Comparison of ENCODE assay signal across 13 cellular contexts in genomic region chr3:106635271-106635670, GRCh38.
DNase-seq lines count a peak whose midpoint lies in the region; ATAC-seq and TF ChIP-seq lines count a peak whose summit lies in the region.
"Had no signal": no experiment of that assay in that cellular context is flagged by ENCODE, and none has a peak within 500 bp of the region (broad histone marks: within the 10 kb centered on the region; RNA-seq: fewer than 3 reads in every experiment).

No MANE protein-coding gene starts in this region.

- no peaks in the 10 kb centered on the region for H3K79me2 ChIP-seq in mammary epithelial cell (ENCODE audit: insufficient read depth, low read length)

- peak overlapping the region; percentile 74 for H3K27ac ChIP-seq in A673 (ENCODE audit: low read depth, low read length, poor library complexity, severe bottlenecking)
- peak overlapping the region; percentile 69 for H3K27ac ChIP-seq in mammary epithelial cell (ENCODE audit: insufficient read depth, low read depth, low read length)

- DNase-seq in A673 (ENCODE audit: low spot score) = peak; percentile 59
- peak; percentile 67 for DNase-seq in HS-27A (ENCODE audit: low read depth)
- peak; percentile 90 for DNase-seq in mammary epithelial cell
- DNase-seq in OCI-M2 (lab: John Stamatoyannopoulos, UW; ENCODE audit: unreplicated experiment) = no peak
- DNase-seq in activated T-cell treated with anti-CD3 and anti-CD28 coated beads, Interleukin-2, amount 50 U/mL, for 1 hour = no peak
- DNase-seq: activated effector memory CD4-positive, alpha-beta T cell treated with anti-CD3 and anti-CD28 coated beads, Interleukin-2, amount 50 U/mL, for 16 hours; CD4-positive, CD25-positive, alpha-beta regulatory T cell; NCI-H2107; right cardiac atrium; stimulated activated naive CD4-positive, alpha-beta T cell had no signal

- ATAC-seq in GM18909 (IDR thresholded peaks at IDR 0.05; ENCODE audit: poor library complexity, unreplicated experiment) (peak; percentile 65), GM21529 (IDR thresholded peaks at IDR 0.05; ENCODE audit: unreplicated experiment) (no peak), HG03045 (IDR thresholded peaks at IDR 0.05; ENCODE audit: unreplicated experiment) (no peak)
- ATAC-seq: right cardiac atrium had no signal

- no peak overlapping the region for H3K4me3 ChIP-seq in A673 (ENCODE audit: low read depth, low read length, poor library complexity, severe bottlenecking)
- no peak overlapping the region for H3K4me3 ChIP-seq in mammary epithelial cell (replicated peaks in 1 of 3; ENCODE audit: insufficient read depth in 1 of 3, low read depth in 2 of 3, low read length in 3 of 3)

- CTCF ChIA-PET in A673 (lab: Charles Lee) = no interaction called here
- CTCF ChIA-PET in mammary epithelial cell (lab: Charles Lee; ENCODE audit: low non-redundant PET) = no interaction called here

- POLR2A ChIA-PET in A673 (lab: Charles Lee; ENCODE audit: low non-redundant PET) = no interaction called here

- H3K27me3 ChIP-seq in A673 (replicated peaks; ENCODE audit: insufficient read depth, low read depth, low read length, poor library complexity) (no peaks in the 10 kb centered on the region), mammary epithelial cell (ENCODE audit: insufficient read depth, low read length) (no peaks in the 10 kb centered on the region)

- no peak overlapping the region for H3K9ac ChIP-seq in mammary epithelial cell (ENCODE audit: insufficient read depth, low read length)

- peak overlapping the region; percentile 52 for H3K4me2 ChIP-seq in mammary epithelial cell (ENCODE audit: insufficient read depth, low read depth, low read length)

- BruUV-seq in A673 (replicated peaks; lab: Mats Ljungman, UMichigan) = no TSS peak
- BruUV-seq in mammary epithelial cell (replicated peaks; lab: Mats Ljungman, UMichigan) = no TSS peak

- H3K4me1 ChIP-seq in A673 (ENCODE audit: insufficient read depth, low read length, poor library complexity, severe bottlenecking) = peaks cover 33% of the 10 kb centered on the region
- H3K4me1 ChIP-seq in mammary epithelial cell (ENCODE audit: insufficient read depth, low read length) = peaks cover 13% of the 10 kb centered on the region

- no peaks in the 10 kb centered on the region for H4K20me1 ChIP-seq in mammary epithelial cell (ENCODE audit: insufficient read depth, low read length)

- in situ Hi-C loops in mammary epithelial cell (cut with MboI; ENCODE audit: low sequenced_read_pairs in 2 of 2) = loop anchor here (25.0 kb wide), 2 partner anchors 202 to 427 kb away; no protein-coding TSS in a partner anchor

- dilution Hi-C loops in mammary epithelial cell (cut with HindIII; ENCODE audit: low sequenced_read_pairs) = no loop called here

- intact Hi-C loops in A673 (cut with micrococcal nuclease; ENCODE audit: unreplicated experiment) (loop anchor here (2.0 kb wide), 1 partner anchor 76 kb away; no protein-coding TSS in a partner anchor), mammary epithelial cell (cut with micrococcal nuclease) (loop anchor here (1.0 to 2.0 kb wide), 3 partner anchors 54 to 130 kb away; no protein-coding TSS in a partner anchor)

- TF ChIP-seq CTCF in A673 (conservative IDR thresholded peaks at IDR 0.05; ENCODE audit: low read depth, low read length) (no peak), mammary epithelial cell (conservative IDR thresholded peaks at IDR 0.05 in 1 of 2, IDR thresholded peaks at IDR 0.05 in 1 of 2; ENCODE audit: extremely low read depth in 1 of 2, insufficient read depth in 1 of 2, low read depth in 1 of 2, low read length in 2 of 2) (no peak)

- 3% methylated on average over 3 of the region's 3 CpGs for whole genome bisulfite sequencing in mammary epithelial cell (ENCODE audit: low coverage, missing lambda C conversion rate)

- H3K36me3 ChIP-seq in A673 (ENCODE audit: insufficient read depth, low read length, poor library complexity, severe bottlenecking) (no peaks in the 10 kb centered on the region), mammary epithelial cell (ENCODE audit: insufficient read depth, low read length) (no peaks in the 10 kb centered on the region)

- H2AFZ ChIP-seq in mammary epithelial cell (ENCODE audit: low read depth, low read length) = peak overlapping the region; percentile 75

- H3K9me3 ChIP-seq in A673 (ENCODE audit: low read depth, low read length, poor library complexity, severe bottlenecking) = no peaks in the 10 kb centered on the region
- H3K9me3 ChIP-seq in mammary epithelial cell (replicated peaks; ENCODE audit: insufficient read depth, low read length) = no peaks in the 10 kb centered on the region

Comparison
In these comparisons a context has a peak if more than half of its experiments do, and no peak if none do; other contexts are left out.
1. DNase-seq: peak in A673 (single experiment), HS-27A (single experiment) and mammary epithelial cell (single experiment); none in OCI-M2 (single experiment) and activated T-cell treated with anti-CD3 and anti-CD28 coated beads, Interleukin-2, amount 50 U/mL, for 1 hour (single experiment).